ENCODE assay signal across 8 cellular contexts in the genomic region with DNA sequence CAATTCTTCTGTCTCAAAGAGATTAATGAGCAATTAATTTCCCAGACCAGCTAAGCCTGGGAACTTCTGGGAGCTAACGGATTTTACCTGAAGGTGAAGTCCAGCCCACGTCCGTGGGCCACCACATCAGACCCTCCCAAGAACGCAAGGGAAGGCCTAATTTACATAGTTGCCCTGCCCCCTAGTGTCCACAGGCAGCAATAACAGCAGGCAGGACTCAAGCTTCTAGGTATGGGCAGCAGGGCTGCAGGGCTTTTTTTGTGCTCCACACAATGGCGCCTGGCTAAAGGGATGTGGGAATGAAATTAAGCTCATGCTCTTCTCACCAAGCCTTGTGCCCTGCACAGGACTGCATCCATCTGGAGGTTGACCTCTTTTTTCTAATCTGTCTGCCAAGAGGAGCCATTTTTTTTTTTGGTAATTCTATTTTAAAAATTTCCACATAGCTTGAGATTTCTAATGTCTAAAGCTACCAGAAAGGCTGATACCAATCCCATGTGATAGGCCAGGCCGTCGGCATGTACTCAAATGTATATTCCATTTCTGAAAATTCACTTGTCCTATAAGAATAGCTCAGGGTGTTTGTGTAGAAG.
DNase-seq lines count a peak whose midpoint lies in the region; ATAC-seq lines count a peak whose summit lies in the region.

No MANE protein-coding gene starts in this region.

- no peak overlapping the region for H2BK5ac ChIP-seq in mesenchymal stem cell (ENCODE audit: low read depth, low read length, poor library complexity, severe bottlenecking)

- H3K27ac Mint-ChIP-seq in activated CD4-positive, alpha-beta T cell treated with anti-CD3 and anti-CD28 coated beads, Interleukin-2, amount 10 ng/mL, durations not matched to agents 24 days and 14 days, result no peak overlapping the region

- no peak overlapping the region for H4K8ac ChIP-seq in mesenchymal stem cell (ENCODE audit: low read length)

- no peak overlapping the region for H3K4me3 Mint-ChIP-seq in activated CD4-positive, alpha-beta T cell treated with anti-CD3 and anti-CD28 coated beads, Interleukin-2, amount 10 ng/mL, durations not matched to agents 24 days and 14 days

- H3K4me3 ChIP-seq in mesenchymal stem cell (ENCODE audit: insufficient read depth in 1 of 2, low read depth in 1 of 2, low read length in 2 of 2), result no peak overlapping the region

- peak; percentile 50 for ATAC-seq in HG02884 (IDR thresholded peaks at IDR 0.05; ENCODE audit: unreplicated experiment)

- H3K27me3 ChIP-seq in mesenchymal stem cell (ENCODE audit: control insufficient read depth in 1 of 2, insufficient read depth in 1 of 2, low read length in 2 of 2), result peaks cover 0 to 26% of the 10 kb centered on the region in 2 experiments

- no peak overlapping the region for H2AFZ ChIP-seq in mesenchymal stem cell (ENCODE audit: low read depth, low read length)

- H3K9ac ChIP-seq in mesenchymal stem cell (ENCODE audit: low read length), result no peak overlapping the region

- H3K27ac ChIP-seq in mesenchymal stem cell (ENCODE audit: low read length, poor library complexity, severe bottlenecking), result no peak overlapping the region

- H2BK15ac ChIP-seq in mesenchymal stem cell (ENCODE audit: low read depth, poor library complexity, severe bottlenecking), result no peak overlapping the region

- no peaks in the 10 kb centered on the region for H3K79me1 ChIP-seq in mesenchymal stem cell (replicated peaks; ENCODE audit: low read length, poor library complexity, severe bottlenecking)

- no peak overlapping the region for H3K18ac ChIP-seq in mesenchymal stem cell (ENCODE audit: low read depth in 1 of 2, low read length in 2 of 2)

- H3K14ac ChIP-seq in mesenchymal stem cell (ENCODE audit: low read length in 2 of 2), result no peak overlapping the region

- no peaks in the 10 kb centered on the region for H3K9me3 Mint-ChIP-seq in activated CD4-positive, alpha-beta T cell treated with anti-CD3 and anti-CD28 coated beads, Interleukin-2, amount 10 ng/mL, durations not matched to agents 24 days and 14 days

- H2AK5ac ChIP-seq in mesenchymal stem cell (ENCODE audit: low read length, severe bottlenecking), result no peak overlapping the region

- no peak overlapping the region for H3K4me2 ChIP-seq in mesenchymal stem cell (ENCODE audit: low read length, poor library complexity, severe bottlenecking)

- H2BK12ac ChIP-seq in mesenchymal stem cell (ENCODE audit: low read length in 2 of 2), result no peak overlapping the region

- peak; percentile 3 to 15 for DNase-seq in NCI-H187 (lab: John Stamatoyannopoulos, UW)
- no peak for DNase-seq in NCI-H187 treated with DMSO at 0.1 percent for 48 hours (lab: John Stamatoyannopoulos, UW)
- DNase-seq in NCI-H226, result peak; percentile 9
- DNase-seq in activated CD4-positive, alpha-beta T cell treated with anti-CD3 and anti-CD28 coated beads, Interleukin-2, amount 10 ng/mL, durations not matched to agents 24 days and 14 days, result peak; percentile 81
- peak; percentile 28 for DNase-seq in effector CD4-positive, alpha-beta T cell
- DNase-seq in mesenchymal stem cell, result peak; percentile 63
- peak; percentile 11 to 16 for DNase-seq in stimulated activated CD8-positive, alpha-beta memory T cell treated with anti-CD3 and anti-CD28 coated beads, Interleukin-7, amount 100 ng/mL, for 4 hours (ENCODE audit: low read depth in 2 of 2)

- intact Hi-C loops in activated CD4-positive, alpha-beta T cell treated with anti-CD3 and anti-CD28 coated beads, Interleukin-2, amount 10 ng/mL, durations not matched to agents 24 days and 14 days (cut with micrococcal nuclease), result loop anchor here (1.0 kb wide), 1 partner anchor 406 kb away; no protein-coding TSS in a partner anchor

- H4K91ac ChIP-seq in mesenchymal stem cell (ENCODE audit: low read length), result no peak overlapping the region

- H3K36me3 ChIP-seq in mesenchymal stem cell (ENCODE audit: control insufficient read depth in 1 of 2, insufficient read depth in 2 of 2, low read depth in 1 of 2, low read length in 2 of 2), result no peaks in the 10 kb centered on the region

- no peak overlapping the region for H3K4ac ChIP-seq in mesenchymal stem cell (ENCODE audit: low read depth in 1 of 2, low read length in 2 of 2)

- peaks cover 2% of the 10 kb centered on the region for H3K4me1 Mint-ChIP-seq in activated CD4-positive, alpha-beta T cell treated with anti-CD3 and anti-CD28 coated beads, Interleukin-2, amount 10 ng/mL, durations not matched to agents 24 days and 14 days

- H2BK120ac ChIP-seq in mesenchymal stem cell (ENCODE audit: low read depth, low read length), result no peak overlapping the region

- 35% methylated on average over 6 of the region's 7 CpGs for WGBS in mesenchymal stem cell

- H3K23ac ChIP-seq in mesenchymal stem cell (ENCODE audit: low read length in 2 of 2), result no peak overlapping the region

- H3K36me3 Mint-ChIP-seq in activated CD4-positive, alpha-beta T cell treated with anti-CD3 and anti-CD28 coated beads, Interleukin-2, amount 10 ng/mL, durations not matched to agents 24 days and 14 days (ENCODE audit: low read depth), result no peaks in the 10 kb centered on the region

- no peaks in the 10 kb centered on the region for H3K9me3 ChIP-seq in mesenchymal stem cell (ENCODE audit: control insufficient read depth, low read length)

- H3K27me3 Mint-ChIP-seq in activated CD4-positive, alpha-beta T cell treated with anti-CD3 and anti-CD28 coated beads, Interleukin-2, amount 10 ng/mL, durations not matched to agents 24 days and 14 days, result peaks cover 7% of the 10 kb centered on the region

- H3K4me1 ChIP-seq in mesenchymal stem cell (ENCODE audit: control insufficient read depth, insufficient read depth, low read depth, low read length), result no peaks in the 10 kb centered on the region
